11 cellular contexts compared by ENCODE assay signal in genomic region chr4:76960014-76960413, GRCh38. TPM values are rescaled to one million over a fixed set of nuclear protein-coding genes. Genes with fewer than 3 reads are reported as not detected.
A peak's percentile ranks its signal among the peaks of the same experiment; 100 is the strongest.
DNase-seq lines count a peak whose midpoint lies in the region; ATAC-seq and TF ChIP-seq lines count a peak whose summit lies in the region.
"Had no signal": no experiment of that assay in that cellular context is flagged by ENCODE, and none has a peak within 500 bp of the region (broad histone marks: within the 10 kb centered on the region; RNA-seq: fewer than 3 reads in every experiment).

No MANE protein-coding gene starts in this region.

- H4K20me1 ChIP-seq in hepatocyte (ENCODE audit: insufficient read depth, poor library complexity, severe bottlenecking): no peaks in the 10 kb centered on the region

- H3K4me1 ChIP-seq in hepatocyte (ENCODE audit: insufficient read depth) (peaks cover 27% of the 10 kb centered on the region), ovary (ENCODE audit: insufficient read depth) (peaks cover 1% of the 10 kb centered on the region)

- peak overlapping the region; percentile 40 for H3K4me2 ChIP-seq in hepatocyte

- H3K4me3 ChIP-seq in hepatocyte (no peak overlapping the region), ovary (no peak overlapping the region)

- DNase-seq in hepatocyte (ENCODE audit: low spot score) (peak; percentile 61), ovary (no peak), epidermal melanocyte (ENCODE audit: insufficient read length, low spot score) (no peak), left cardiac atrium (no peak), NCI-H2081 (lab: John Stamatoyannopoulos, UW) (no peak)
- DNase-seq: activated effector memory CD4-positive, alpha-beta T cell treated with Interleukin-2 at 50 U/mL for 16 hours; NCI-H2107; stimulated activated CD4-positive, alpha-beta T cell treated with anti-CD3 and anti-CD28 coated beads, Interleukin-1b, Interleukin-23, amount 100 ng/mL, for 48 hours had no signal

- no peaks in the 10 kb centered on the region for H3K36me3 ChIP-seq in hepatocyte (replicated peaks; ENCODE audit: insufficient read depth, low read depth)
- no peaks in the 10 kb centered on the region for H3K36me3 ChIP-seq in ovary

- H2AFZ ChIP-seq in hepatocyte: no peak overlapping the region

- no peaks in the 10 kb centered on the region for H3K9me3 ChIP-seq in hepatocyte (ENCODE audit: low read depth)
- no peaks in the 10 kb centered on the region for H3K9me3 ChIP-seq in ovary

- H3K79me2 ChIP-seq in hepatocyte: peaks cover 86% of the 10 kb centered on the region

- no peak for TF ChIP-seq POLR2A in ovary (IDR thresholded peaks at IDR 0.05)

- 70% methylated on average over 4 of the region's 4 CpGs for WGBS in hepatocyte (ENCODE audit: low lambda C conversion rate, missing lambda C conversion rate)
- 87 to 94% (median 90%) methylated on average over 4 of the region's 4 CpGs for WGBS in ovary, 3 donors

- TF ChIP-seq EP300 in ovary (IDR thresholded peaks at IDR 0.05): no peak

- intact Hi-C loops in ovary (cut with DNase I) (no loop called here), left cardiac atrium (cut with DNase I) (no loop called here)

- peak overlapping the region; percentile 85 for H3K27ac ChIP-seq in hepatocyte
- no peak overlapping the region for H3K27ac ChIP-seq in ovary

- no peaks in the 10 kb centered on the region for H3K27me3 ChIP-seq in hepatocyte
- H3K27me3 ChIP-seq in ovary: no peaks in the 10 kb centered on the region

- H3K9me2 ChIP-seq in hepatocyte (replicated peaks; ENCODE audit: insufficient read depth): no peaks in the 10 kb centered on the region

- ATAC-seq in GM18502 (IDR thresholded peaks at IDR 0.05; ENCODE audit: poor library complexity, unreplicated experiment) (peak; percentile 89), GM21423 (IDR thresholded peaks at IDR 0.05; ENCODE audit: unreplicated experiment) (peak; percentile 67), HG03342 (IDR thresholded peaks at IDR 0.05; ENCODE audit: unreplicated experiment) (peak; percentile 88), left cardiac atrium (no peak)

- TF ChIP-seq CTCF in hepatocyte (IDR thresholded peaks at IDR 0.05; ENCODE audit: poor library complexity) (no peak), ovary (IDR thresholded peaks at IDR 0.05) (no peak)

RNA-seq across cellular contexts. Expression of gene SEPTIN11, which starts 10.5 kb away (rescaled TPM):
- total RNA-seq in hepatocyte (140 and 146 TPM in 2 replicates), ovary (10 to 100 TPM; 29.9 to 86.0 (median 54.1) TPM), left cardiac atrium (10 to 100 TPM; 59.6 to 65.6 TPM)
- polyA plus RNA-seq in hepatocyte (68.3 and 74.7 TPM in 2 replicates), ovary (10 to 100 TPM; 24.3 to 43.6 TPM)

Comparison
In these comparisons a context has a peak if more than half of its experiments do, and no peak if none do; other contexts are left out.
1. ATAC-seq: peak in GM18502 (single experiment), GM21423 (single experiment) and HG03342 (single experiment); none in left cardiac atrium (0 of 2).